Comparison of ENCODE assay signal across 8 cellular contexts in the genomic region with DNA sequence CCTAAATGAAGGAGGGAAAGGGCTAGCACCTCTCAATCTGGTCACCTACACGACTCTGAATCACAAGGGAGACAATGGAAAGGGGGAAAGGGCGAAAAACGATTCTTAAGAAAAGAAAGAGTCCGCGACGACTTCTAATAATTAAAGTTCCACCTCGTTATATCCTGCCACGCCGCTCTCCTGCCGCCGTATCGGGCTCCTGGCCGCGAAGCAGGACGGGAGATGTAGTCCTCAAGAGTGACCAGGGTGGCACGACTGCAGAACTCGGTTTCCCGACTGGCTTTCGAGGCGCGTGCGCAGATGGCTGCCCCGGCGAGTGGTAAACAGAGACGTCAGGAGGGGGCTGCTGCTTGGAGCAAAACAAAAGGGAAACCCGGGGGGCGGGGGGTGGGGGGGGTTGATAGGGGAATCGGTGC. TPM values are rescaled to one million over a fixed set of nuclear protein-coding genes. Genes with fewer than 3 reads are reported as not detected.
DNase-seq lines count a peak whose midpoint lies in the region; ATAC-seq and TF ChIP-seq lines count a peak whose summit lies in the region.

A gene with protein sequence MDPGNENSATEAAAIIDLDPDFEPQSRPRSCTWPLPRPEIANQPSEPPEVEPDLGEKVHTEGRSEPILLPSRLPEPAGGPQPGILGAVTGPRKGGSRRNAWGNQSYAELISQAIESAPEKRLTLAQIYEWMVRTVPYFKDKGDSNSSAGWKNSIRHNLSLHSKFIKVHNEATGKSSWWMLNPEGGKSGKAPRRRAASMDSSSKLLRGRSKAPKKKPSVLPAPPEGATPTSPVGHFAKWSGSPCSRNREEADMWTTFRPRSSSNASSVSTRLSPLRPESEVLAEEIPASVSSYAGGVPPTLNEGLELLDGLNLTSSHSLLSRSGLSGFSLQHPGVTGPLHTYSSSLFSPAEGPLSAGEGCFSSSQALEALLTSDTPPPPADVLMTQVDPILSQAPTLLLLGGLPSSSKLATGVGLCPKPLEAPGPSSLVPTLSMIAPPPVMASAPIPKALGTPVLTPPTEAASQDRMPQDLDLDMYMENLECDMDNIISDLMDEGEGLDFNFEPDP (plus strand): TSS at position 297 of the 416 bp plus-strand sequence. CDS start 678 bp downstream, outside the sequence.

- no peaks in the 10 kb centered on the region for H3K36me3 Mint-ChIP-seq in activated naive CD8-positive, alpha-beta T cell treated with anti-CD3 and anti-CD28 coated beads for 36 hours

- no peaks in the 10 kb centered on the region for H3K27me3 Mint-ChIP-seq in activated naive CD8-positive, alpha-beta T cell treated with anti-CD3 and anti-CD28 coated beads for 36 hours

- no peaks in the 10 kb centered on the region for H3K36me3 ChIP-seq in parathyroid adenoma (ENCODE audit: control insufficient read depth, insufficient read depth, low read length)
- no peaks in the 10 kb centered on the region for H3K36me3 ChIP-seq in tibial artery

- peak; percentile 93 for ATAC-seq in HG02610 (IDR thresholded peaks at IDR 0.05; ENCODE audit: unreplicated experiment)
- ATAC-seq in Right ventricle myocardium inferior, result peak; percentile 96

- no peaks in the 10 kb centered on the region for H3K9me3 Mint-ChIP-seq in activated naive CD8-positive, alpha-beta T cell treated with anti-CD3 and anti-CD28 coated beads for 36 hours

- peak within 1 kb of the TSS; percentile 68 for H3K4me2 ChIP-seq in parathyroid adenoma (ENCODE audit: low read length)

- TF ChIP-seq CTCF in parathyroid adenoma (IDR thresholded peaks at IDR 0.05) (no peak), tibial artery (IDR thresholded peaks at IDR 0.05) (no peak)

- peaks cover 25% of the 10 kb centered on the region for H3K4me1 Mint-ChIP-seq in activated naive CD8-positive, alpha-beta T cell treated with anti-CD3 and anti-CD28 coated beads for 36 hours

- H3K27ac ChIP-seq in parathyroid adenoma (no peak within 1 kb of the TSS), tibial artery (peak within 1 kb of the TSS; percentile 76 to 79)

- H3K9me3 ChIP-seq in parathyroid adenoma (ENCODE audit: control insufficient read depth, low read length) (no peaks in the 10 kb centered on the region), tibial artery (no peaks in the 10 kb centered on the region)

- H3K27me3 ChIP-seq in parathyroid adenoma (ENCODE audit: control insufficient read depth, insufficient read depth, low read length) (no peaks in the 10 kb centered on the region), tibial artery (no peaks in the 10 kb centered on the region)

- intact Hi-C loops in Right ventricle myocardium inferior (cut with DNase I) (loop anchor here (2.0 kb wide), 1 partner anchor 27 kb away; the partner anchor contains the start of gene SNX12), tibial artery (cut with DNase I; ENCODE audit: low total_unique reads) (loop anchor here (10.0 kb wide), 1 partner anchor 79 kb away; no protein-coding TSS in a partner anchor)

- peak; percentile 46 for DNase-seq in GM04504 (ENCODE audit: low read depth)
- peak; percentile 60 for DNase-seq in NCI-H1105 (lab: John Stamatoyannopoulos, UW)
- DNase-seq in SKM-1 treated with dmso at 0.1 percent for 144 hours (lab: John Stamatoyannopoulos, UW; ENCODE audit: unreplicated experiment), result peak; percentile 71
- DNase-seq in activated naive CD8-positive, alpha-beta T cell treated with anti-CD3 and anti-CD28 coated beads for 36 hours, result peak; percentile 85
- peak; percentile 95 for DNase-seq in Right ventricle myocardium inferior (ENCODE audit: missing footprints)
- peak; percentile 93 to 94 for DNase-seq in tibial artery

- H3K4me3 ChIP-seq in parathyroid adenoma (ENCODE audit: low read depth, low read length) (peak within 1 kb of the TSS; percentile 68), tibial artery (peak within 1 kb of the TSS; percentile 61 to 66)

- no peaks in the 10 kb centered on the region for H3K4me1 ChIP-seq in parathyroid adenoma
- H3K4me1 ChIP-seq in tibial artery, result peaks cover 0 to 20% (median 8%) of the 10 kb centered on the region in 4 donors

- H3K79me2 ChIP-seq in parathyroid adenoma, result no peaks in the 10 kb centered on the region

- H3K9ac ChIP-seq in parathyroid adenoma, result no peak within 1 kb of the TSS

- peak within 1 kb of the TSS; percentile 78 for H2AFZ ChIP-seq in parathyroid adenoma

- H3K4me3 Mint-ChIP-seq in activated naive CD8-positive, alpha-beta T cell treated with anti-CD3 and anti-CD28 coated beads for 36 hours, result peak within 1 kb of the TSS; percentile 97

- H3K27ac Mint-ChIP-seq in activated naive CD8-positive, alpha-beta T cell treated with anti-CD3 and anti-CD28 coated beads for 36 hours, result peak within 1 kb of the TSS; percentile 89

RNA-seq across cellular contexts. Expression of the gene that starts here (rescaled TPM):
- total RNA-seq in activated naive CD8-positive, alpha-beta T cell treated with anti-CD3 and anti-CD28 coated beads for 36 hours, result 1 to 10 TPM; 6.0 to 7.8 TPM
- 52.7 TPM for total RNA-seq in Right ventricle myocardium inferior
